ENCODE assay signal across 19 cellular contexts in the genomic region with DNA sequence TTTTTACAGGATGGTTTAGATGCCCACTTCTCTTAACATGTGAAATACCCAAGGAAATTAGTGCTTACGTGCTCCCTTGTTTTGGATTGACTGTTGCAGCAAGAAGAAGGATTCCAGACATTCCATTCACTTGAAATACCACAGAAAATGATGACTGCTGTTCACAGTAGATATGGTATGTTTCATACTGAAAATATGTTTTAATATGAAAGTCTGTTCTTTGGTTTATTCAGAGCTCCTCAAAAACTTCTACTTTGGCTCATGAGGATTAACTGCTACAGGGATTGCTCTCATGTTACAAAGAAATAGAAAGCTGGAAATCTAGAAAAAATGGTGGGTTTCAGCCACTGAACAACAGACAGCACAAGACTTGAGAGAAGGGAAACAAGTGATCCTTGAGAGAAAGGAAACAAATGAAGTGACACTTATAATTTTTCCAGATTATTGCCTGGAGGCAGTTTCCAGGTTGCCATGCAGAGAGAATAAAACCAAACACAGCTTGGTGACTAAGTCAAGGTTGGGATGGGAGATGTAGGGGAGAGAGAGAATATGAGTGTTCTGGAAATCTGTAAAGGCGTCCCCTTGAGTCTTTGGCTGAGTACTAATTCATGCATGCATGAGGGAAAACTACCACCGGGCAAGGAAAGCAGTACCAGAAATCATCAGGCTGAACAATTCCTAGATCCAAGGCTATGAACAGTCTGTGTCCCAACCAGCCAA.
DNase-seq lines count a peak whose midpoint lies in the region; ATAC-seq and TF ChIP-seq lines count a peak whose summit lies in the region.
"Had no signal": no experiment of that assay in that cellular context is flagged by ENCODE, and none has a peak within 500 bp of the region (broad histone marks: within the 10 kb centered on the region; RNA-seq: fewer than 3 reads in every experiment).

No MANE protein-coding gene starts in this region.

- peak overlapping the region; percentile 10 for H3K9ac ChIP-seq in mammary epithelial cell (ENCODE audit: insufficient read depth, low read length)
- H3K9ac ChIP-seq: parathyroid adenoma had no signal

- H3K27me3 ChIP-seq in A673 (replicated peaks; ENCODE audit: insufficient read depth, low read depth, low read length, poor library complexity) (no peaks in the 10 kb centered on the region), mammary epithelial cell (ENCODE audit: insufficient read depth, low read length) (no peaks in the 10 kb centered on the region), left lung (no peaks in the 10 kb centered on the region)

- dilution Hi-C loops in mammary epithelial cell (cut with HindIII; ENCODE audit: low sequenced_read_pairs), result no loop called here

- H3K79me2 ChIP-seq in mammary epithelial cell (ENCODE audit: insufficient read depth, low read length), result no peaks in the 10 kb centered on the region
- H3K79me2 ChIP-seq: parathyroid adenoma had no signal

- POLR2A ChIA-PET in A673 (lab: Charles Lee; ENCODE audit: low non-redundant PET) (no interaction called here), T-cell (lab: Charles Lee) (no interaction called here)

- ATAC-seq in left lung, result peak; percentile 85
- no peak for ATAC-seq in T-cell (replicated peaks in 1 of 4)
- no peak for ATAC-seq in activated naive CD4-positive, alpha-beta T cell treated with anti-CD3 and anti-CD28 coated beads, Interleukin-2, amount 50 U/mL, for 72 hours
- ATAC-seq: HepG2 had no signal

- no peaks in the 10 kb centered on the region for H3K9me3 Mint-ChIP-seq in T-cell
- no peaks in the 10 kb centered on the region for H3K9me3 Mint-ChIP-seq in activated naive CD4-positive, alpha-beta T cell treated with anti-CD3 and anti-CD28 coated beads, Interleukin-2, amount 50 U/mL, for 72 hours

- peak overlapping the region; percentile 8 for H2AFZ ChIP-seq in mammary epithelial cell (ENCODE audit: low read depth, low read length)
- H2AFZ ChIP-seq: parathyroid adenoma had no signal

- in situ Hi-C loops in mammary epithelial cell (cut with MboI; ENCODE audit: low sequenced_read_pairs in 2 of 2), result no loop called here

- peak overlapping the region; percentile 37 for H3K4me2 ChIP-seq in mammary epithelial cell (ENCODE audit: insufficient read depth, low read depth, low read length)

- H3K4me3 ChIP-seq in A673 (ENCODE audit: low read depth, low read length, poor library complexity, severe bottlenecking) (no peak overlapping the region), mammary epithelial cell (replicated peaks in 1 of 3; ENCODE audit: insufficient read depth in 1 of 3, low read depth in 2 of 3, low read length in 3 of 3) (no peak overlapping the region), left lung (no peak overlapping the region)
- H3K4me3 ChIP-seq: coronary artery had no signal

- no peaks in the 10 kb centered on the region for H3K36me3 Mint-ChIP-seq in T-cell
- H3K36me3 Mint-ChIP-seq in activated naive CD4-positive, alpha-beta T cell treated with anti-CD3 and anti-CD28 coated beads, Interleukin-2, amount 50 U/mL, for 72 hours, result peaks cover 0 to 5% of the 10 kb centered on the region in 2 donors

- no peaks in the 10 kb centered on the region for H3K4me1 Mint-ChIP-seq in T-cell

- no peaks in the 10 kb centered on the region for H3K36me3 ChIP-seq in A673 (ENCODE audit: insufficient read depth, low read length, poor library complexity, severe bottlenecking)
- H3K36me3 ChIP-seq in mammary epithelial cell (ENCODE audit: insufficient read depth, low read length), result no peaks in the 10 kb centered on the region
- H3K36me3 ChIP-seq in left lung, result no peaks in the 10 kb centered on the region

- no peaks in the 10 kb centered on the region for H4K20me1 ChIP-seq in mammary epithelial cell (ENCODE audit: insufficient read depth, low read length)

- intact Hi-C loops in A673 (cut with micrococcal nuclease; ENCODE audit: unreplicated experiment) (no loop called here), mammary epithelial cell (cut with micrococcal nuclease) (loop anchor here (5.0 kb wide), 1 partner anchor 284 kb away; no protein-coding TSS in a partner anchor), left lung (cut with DNase I) (no loop called here)

- WGBS in mammary epithelial cell (ENCODE audit: low coverage, missing lambda C conversion rate), result 56% methylated on average over 3 of the region's 3 CpGs

- BruUV-seq in A673 (replicated peaks; lab: Mats Ljungman, UMichigan) (no TSS peak), mammary epithelial cell (replicated peaks; lab: Mats Ljungman, UMichigan) (no TSS peak)

- CTCF ChIA-PET in A673 (lab: Charles Lee), result no interaction called here
- CTCF ChIA-PET in mammary epithelial cell (lab: Charles Lee; ENCODE audit: low non-redundant PET), result interaction anchor here (0.6 kb wide), 1 partner anchor 54 kb away, joined by 3 read pairs; no protein-coding TSS in a partner anchor
- CTCF ChIA-PET in T-cell (lab: Charles Lee), result no interaction called here

- H3K9me3 ChIP-seq in A673 (ENCODE audit: low read depth, low read length, poor library complexity, severe bottlenecking) (no peaks in the 10 kb centered on the region), mammary epithelial cell (replicated peaks; ENCODE audit: insufficient read depth, low read length) (no peaks in the 10 kb centered on the region), left lung (no peaks in the 10 kb centered on the region)

- H3K4me3 Mint-ChIP-seq in T-cell, result no peak overlapping the region

- TF ChIP-seq CTCF in A673 (conservative IDR thresholded peaks at IDR 0.05; ENCODE audit: low read depth, low read length) (no peak), mammary epithelial cell (conservative IDR thresholded peaks at IDR 0.05 in 1 of 2, IDR thresholded peaks at IDR 0.05 in 1 of 2; ENCODE audit: extremely low read depth in 1 of 2, insufficient read depth in 1 of 2, low read depth in 1 of 2, low read length in 2 of 2) (no peak), left lung (IDR thresholded peaks at IDR 0.05) (no peak)

- H3K27ac Mint-ChIP-seq in T-cell, result no peak overlapping the region
- H3K27ac Mint-ChIP-seq in activated naive CD4-positive, alpha-beta T cell treated with anti-CD3 and anti-CD28 coated beads, Interleukin-2, amount 50 U/mL, for 72 hours, result no peak overlapping the region

- H3K27ac ChIP-seq in A673 (ENCODE audit: low read depth, low read length, poor library complexity, severe bottlenecking), result no peak overlapping the region
- H3K27ac ChIP-seq in mammary epithelial cell (ENCODE audit: insufficient read depth, low read depth, low read length), result peak overlapping the region; percentile 72
- H3K27ac ChIP-seq in left lung, result peak overlapping the region; percentile 4 to 46
- H3K27ac ChIP-seq: coronary artery, parathyroid adenoma had no signal

- H3K4me1 ChIP-seq in A673 (ENCODE audit: insufficient read depth, low read length, poor library complexity, severe bottlenecking) (no peaks in the 10 kb centered on the region), mammary epithelial cell (ENCODE audit: insufficient read depth, low read length) (peaks cover 19% of the 10 kb centered on the region), left lung (no peaks in the 10 kb centered on the region)
- H3K4me1 ChIP-seq: parathyroid adenoma had no signal

- H3K27me3 Mint-ChIP-seq in T-cell, result peaks cover 2 to 22% of the 10 kb centered on the region in 2 donors

- DNase-seq in A673 (ENCODE audit: low spot score) (peak; percentile 24), HS-27A (ENCODE audit: low read depth) (peak; percentile 73), mammary epithelial cell (peak; percentile 60), left lung (no peak), COR-L47 (lab: John Stamatoyannopoulos, UW) (no peak), NCI-H510A (lab: John Stamatoyannopoulos, UW) (no peak), T-cell (no peak)
- no peak for DNase-seq in activated naive CD4-positive, alpha-beta T cell treated with anti-CD3 and anti-CD28 coated beads, Interleukin-2, amount 50 U/mL, for 72 hours (ENCODE audit: low spot score in 2 of 2)
- DNase-seq: activated CD4-positive, alpha-beta T cell treated with anti-CD3 and anti-CD28 coated beads, Interleukin-2, amount 50 U/mL, for 1 hour; activated gamma-delta T cell; AML-193; GDM1; glutamatergic neuron; NCI-H1694; NK-92 treated with Interleukin-12 subunit alpha and Interleukin-12 subunit beta, amount 100 ng/mL, for 24 hours; T-helper 1 cell had no signal

Comparison
In these comparisons a context has a peak if more than half of its experiments do, and no peak if none do; other contexts are left out.
1. DNase-seq: peak in A673 (single experiment), HS-27A (single experiment) and mammary epithelial cell (single experiment); none in left lung (0 of 2), COR-L47 (single experiment), NCI-H510A (single experiment), T-cell (0 of 34) and activated naive CD4-positive, alpha-beta T cell treated with anti-CD3 and anti-CD28 coated beads, Interleukin-2, amount 50 U/mL, for 72 hours (0 of 2).